Comparison of ENCODE assay signal across 9 cellular contexts in genomic region chr7:105776068-105776790, GRCh38.
DNase-seq lines count a peak whose midpoint lies in the region; ATAC-seq and TF ChIP-seq lines count a peak whose summit lies in the region.
"Had no signal": no experiment of that assay in that cellular context is flagged by ENCODE, and none has a peak within 500 bp of the region (broad histone marks: within the 10 kb centered on the region; RNA-seq: fewer than 3 reads in every experiment).

No MANE protein-coding gene starts in this region.

- intact Hi-C loops in heart right ventricle (cut with DNase I) = no loop called here
- intact Hi-C loops in sigmoid colon (cut with DNase I) = loop anchor here (10.0 kb wide), 1 partner anchor 369 kb away; no protein-coding TSS in a partner anchor

- ATAC-seq in heart right ventricle (peak in 6 of 8 donors; percentile 34 to 96 (median 64)), GM18867 (IDR thresholded peaks at IDR 0.05; ENCODE audit: unreplicated experiment) (no peak)

- 63 to 70% methylated on average over 6 of the region's 6 CpGs for WGBS in heart right ventricle, 2 donors
- 81% methylated on average over 6 of the region's 6 CpGs for WGBS in sigmoid colon, 2 donors

- H3K4me3 ChIP-seq in heart right ventricle (no peak overlapping the region), sigmoid colon (no peak overlapping the region)
- H3K4me3 ChIP-seq: dorsolateral prefrontal cortex had no signal

- peaks cover 0 to 25% (median 4%) of the 10 kb centered on the region in 9 donors for H3K4me1 ChIP-seq in heart right ventricle
- H3K4me1 ChIP-seq in sigmoid colon = peaks cover 0 to 51% (median 40%) of the 10 kb centered on the region in 4 donors

- TF ChIP-seq EP300 in sigmoid colon (IDR thresholded peaks at IDR 0.05) = no peak

- H3K9me3 ChIP-seq in heart right ventricle (peaks cover 0 to 8% (median 0%) of the 10 kb centered on the region in 11 donors), sigmoid colon (no peaks in the 10 kb centered on the region)

- H3K27ac ChIP-seq in heart right ventricle = no peak overlapping the region
- H3K27ac ChIP-seq in sigmoid colon = peak overlapping the region in 3 of 4 donors; percentile 53 to 65 (median 64)

- TF ChIP-seq POLR2A in sigmoid colon (IDR thresholded peaks at IDR 0.05) = no peak

- no peaks in the 10 kb centered on the region for H3K36me3 ChIP-seq in heart right ventricle
- no peaks in the 10 kb centered on the region for H3K36me3 ChIP-seq in sigmoid colon

- H3K27me3 ChIP-seq in heart right ventricle = no peaks in the 10 kb centered on the region
- H3K27me3 ChIP-seq in sigmoid colon = no peaks in the 10 kb centered on the region
- H3K27me3 ChIP-seq: dorsolateral prefrontal cortex had no signal

- TF ChIP-seq CTCF in heart right ventricle (IDR thresholded peaks at IDR 0.05) (no peak), sigmoid colon (IDR thresholded peaks at IDR 0.05) (no peak)

- DNase-seq in GOT3 (lab: John Stamatoyannopoulos, UW) (peak; percentile 81), SW480 (ENCODE audit: low spot score) (peak; percentile 100), heart right ventricle (peak; percentile 15 to 24), sigmoid colon (peak; percentile 85), NCI-H526 (lab: John Stamatoyannopoulos, UW) (no peak), retina (no peak), SK-N-DZ (ENCODE audit: low spot score) (no peak)
- DNase-seq: dorsolateral prefrontal cortex had no signal

Comparison
In these comparisons a context has a peak if more than half of its experiments do, and no peak if none do; other contexts are left out.
1. DNase-seq: peak in GOT3 (single experiment), SW480 (single experiment), heart right ventricle (2 of 2) and sigmoid colon (single experiment); none in NCI-H526 (0 of 2), retina (single experiment) and SK-N-DZ (single experiment).
2. H3K27ac ChIP-seq: peak in sigmoid colon (3 of 4); none in heart right ventricle (0 of 10).